ENCODE assay signal across 8 cellular contexts in genomic region chr6:142566628-142567396, GRCh38.
DNase-seq lines count a peak whose midpoint lies in the region; ATAC-seq lines count a peak whose summit lies in the region.

No MANE protein-coding gene starts in this region.

- DNase-seq in Daoy (ENCODE audit: low read depth), result peak; percentile 59
- peak; percentile 77 for DNase-seq in KBM-7
- peak; percentile 27 for DNase-seq in SW480 (ENCODE audit: low spot score)
- peak; percentile 74 for DNase-seq in activated naive CD8-positive, alpha-beta T cell treated with anti-CD3 and anti-CD28 coated beads, Interleukin-2, amount 50 U/mL, for 24 hours
- DNase-seq in hepatic stellate cell (ENCODE audit: low spot score), result peak; percentile 26
- peak; percentile 50 to 79 (median 54) for DNase-seq in stimulated activated CD4-positive, alpha-beta T cell treated with anti-CD3 and anti-CD28 coated beads, Interleukin-12 subunit alpha, Interleukin-12 subunit beta, amount 100 ng/mL, for 48 hours (ENCODE audit: low read depth in 2 of 3, low spot score in 1 of 3)

- no peaks in the 10 kb centered on the region for H3K36me3 Mint-ChIP-seq in activated naive CD8-positive, alpha-beta T cell treated with anti-CD3 and anti-CD28 coated beads, Interleukin-2, amount 50 U/mL, for 24 hours (ENCODE audit: low read depth)

- in situ Hi-C loops in KBM-7 (cut with MboI; ENCODE audit: low pct_unique_long_range_greater_than_20kb, low sequenced_read_pairs), result no loop called here

- H3K4me3 Mint-ChIP-seq in activated naive CD8-positive, alpha-beta T cell treated with anti-CD3 and anti-CD28 coated beads, Interleukin-2, amount 50 U/mL, for 24 hours, result no peak overlapping the region

- H3K27me3 Mint-ChIP-seq in activated naive CD8-positive, alpha-beta T cell treated with anti-CD3 and anti-CD28 coated beads, Interleukin-2, amount 50 U/mL, for 24 hours, result no peaks in the 10 kb centered on the region

- ATAC-seq in GM21423 (IDR thresholded peaks at IDR 0.05; ENCODE audit: unreplicated experiment), result peak; percentile 66
- peak; percentile 41 for ATAC-seq in activated naive CD8-positive, alpha-beta T cell treated with anti-CD3 and anti-CD28 coated beads, Interleukin-2, amount 50 U/mL, for 24 hours
- ATAC-seq in HG03457 (IDR thresholded peaks at IDR 0.05; ENCODE audit: unreplicated experiment), result no peak

- no peak overlapping the region for H3K27ac Mint-ChIP-seq in activated naive CD8-positive, alpha-beta T cell treated with anti-CD3 and anti-CD28 coated beads, Interleukin-2, amount 50 U/mL, for 24 hours

- H3K4me1 Mint-ChIP-seq in activated naive CD8-positive, alpha-beta T cell treated with anti-CD3 and anti-CD28 coated beads, Interleukin-2, amount 50 U/mL, for 24 hours, result peaks cover 58% of the 10 kb centered on the region

- H3K9me3 Mint-ChIP-seq in activated naive CD8-positive, alpha-beta T cell treated with anti-CD3 and anti-CD28 coated beads, Interleukin-2, amount 50 U/mL, for 24 hours, result no peaks in the 10 kb centered on the region

Comparison
In these comparisons a context has a peak if more than half of its experiments do, and no peak if none do; other contexts are left out.
1. DNase-seq: peak in every context shown above with its lines; median percentile 77 in KBM-7; 74 in activated naive CD8-positive, alpha-beta T cell treated with anti-CD3 and anti-CD28 coated beads, Interleukin-2, amount 50 U/mL, for 24 hours; 59 in Daoy; 54 in stimulated activated CD4-positive, alpha-beta T cell treated with anti-CD3 and anti-CD28 coated beads, Interleukin-12 subunit alpha, Interleukin-12 subunit beta, amount 100 ng/mL, for 48 hours; 27 in SW480; 26 in hepatic stellate cell.